In the genomic region with DNA sequence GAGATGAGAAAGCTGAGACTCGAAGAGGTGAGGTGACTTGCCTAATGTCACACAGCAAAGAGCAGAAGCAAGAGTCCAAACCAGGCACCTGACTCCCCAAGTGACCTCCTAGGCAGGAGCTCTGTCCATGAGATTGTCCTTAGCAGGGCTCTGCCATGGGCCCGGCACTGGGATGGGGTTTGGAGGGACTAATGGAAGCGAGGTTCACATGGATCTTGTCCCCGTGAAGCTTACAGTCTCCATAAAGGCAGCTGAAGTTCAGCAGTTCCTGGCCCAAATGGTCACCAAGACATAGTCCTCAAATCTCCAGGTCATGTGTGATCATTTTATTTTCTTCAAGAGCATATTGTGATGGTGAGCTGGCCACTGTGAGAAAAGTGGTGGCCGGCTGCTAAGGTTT, we compare ENCODE assay signal across 13 cellular contexts. TPM values are rescaled to one million over a fixed set of nuclear protein-coding genes. Genes with fewer than 3 reads are reported as not detected.
DNase-seq lines count a peak whose midpoint lies in the region; ATAC-seq and TF ChIP-seq lines count a peak whose summit lies in the region.
"Had no signal": no experiment of that assay in that cellular context is flagged by ENCODE, and none has a peak within 500 bp of the region (broad histone marks: within the 10 kb centered on the region; RNA-seq: fewer than 3 reads in every experiment).

No MANE protein-coding gene starts in this region.

- H3K9me3 ChIP-seq in ascending aorta (no peaks in the 10 kb centered on the region), gastroesophageal sphincter (no peaks in the 10 kb centered on the region), sigmoid colon (no peaks in the 10 kb centered on the region), uterus (no peaks in the 10 kb centered on the region)

- H3K36me3 ChIP-seq in ascending aorta (no peaks in the 10 kb centered on the region), gastroesophageal sphincter (no peaks in the 10 kb centered on the region), sigmoid colon (no peaks in the 10 kb centered on the region), uterus (no peaks in the 10 kb centered on the region)
- H3K36me3 ChIP-seq: BLaER1 had no signal

- H3K27me3 ChIP-seq in ascending aorta (no peaks in the 10 kb centered on the region), gastroesophageal sphincter (no peaks in the 10 kb centered on the region), sigmoid colon (no peaks in the 10 kb centered on the region), uterus (no peaks in the 10 kb centered on the region)
- H3K27me3 ChIP-seq: BLaER1 had no signal

- H3K4me1 Mint-ChIP-seq in activated T-helper 17 cell treated with anti-CD3 and anti-CD28 coated beads, Interleukin-2, amount 50 U/mL, for 72 hours: no peaks in the 10 kb centered on the region
- peaks cover 2% of the 10 kb centered on the region for H3K4me1 Mint-ChIP-seq in activated CD4-positive, alpha-beta T cell treated with anti-CD3 and anti-CD28 coated beads, Interleukin-2, amount 10 ng/mL, durations not matched to agents 24 days and 14 days

- WGBS in gastroesophageal sphincter (ENCODE audit: low coverage in 1 of 2), 2 donors: 90 to 94% methylated on average over 2 to 5 of the region's 5 CpGs
- WGBS in sigmoid colon, 2 donors: 93 to 95% methylated on average over 5 of the region's 5 CpGs

- TF ChIP-seq EP300 in gastroesophageal sphincter (IDR thresholded peaks at IDR 0.05) (no peak), sigmoid colon (IDR thresholded peaks at IDR 0.05) (no peak)

- H3K27ac Mint-ChIP-seq in activated T-helper 17 cell treated with anti-CD3 and anti-CD28 coated beads, Interleukin-2, amount 50 U/mL, for 72 hours: no peak overlapping the region
- no peak overlapping the region for H3K27ac Mint-ChIP-seq in activated CD4-positive, alpha-beta T cell treated with anti-CD3 and anti-CD28 coated beads, Interleukin-2, amount 10 ng/mL, durations not matched to agents 24 days and 14 days
- H3K27ac Mint-ChIP-seq: CD4-positive, CD25-positive, alpha-beta regulatory T cell had no signal

- H3K9me3 Mint-ChIP-seq in activated T-helper 17 cell treated with anti-CD3 and anti-CD28 coated beads, Interleukin-2, amount 50 U/mL, for 72 hours: no peaks in the 10 kb centered on the region
- no peaks in the 10 kb centered on the region for H3K9me3 Mint-ChIP-seq in activated CD4-positive, alpha-beta T cell treated with anti-CD3 and anti-CD28 coated beads, Interleukin-2, amount 10 ng/mL, durations not matched to agents 24 days and 14 days

- H3K4me3 ChIP-seq in ascending aorta (no peak overlapping the region), gastroesophageal sphincter (no peak overlapping the region), sigmoid colon (no peak overlapping the region), uterus (no peak overlapping the region)
- H3K4me3 ChIP-seq: BLaER1, GM23248 had no signal

- no peaks in the 10 kb centered on the region for H3K36me3 Mint-ChIP-seq in activated T-helper 17 cell treated with anti-CD3 and anti-CD28 coated beads, Interleukin-2, amount 50 U/mL, for 72 hours (ENCODE audit: low read depth)
- no peaks in the 10 kb centered on the region for H3K36me3 Mint-ChIP-seq in activated CD4-positive, alpha-beta T cell treated with anti-CD3 and anti-CD28 coated beads, Interleukin-2, amount 10 ng/mL, durations not matched to agents 24 days and 14 days (ENCODE audit: low read depth)
- H3K36me3 Mint-ChIP-seq: CD4-positive, CD25-positive, alpha-beta regulatory T cell had no signal

- intact Hi-C loops in ascending aorta (cut with DNase I): loop anchor here (10.0 kb wide), 1 partner anchor 95 kb away; no protein-coding TSS in a partner anchor
- intact Hi-C loops in sigmoid colon (cut with DNase I): loop anchor here (5.0 kb wide), 1 partner anchor 92 kb away; no protein-coding TSS in a partner anchor
- intact Hi-C loops in uterus (cut with DNase I; ENCODE audit: low total_unique reads): no loop called here
- intact Hi-C loops in activated CD4-positive, alpha-beta T cell treated with anti-CD3 and anti-CD28 coated beads, Interleukin-2, amount 10 ng/mL, durations not matched to agents 24 days and 14 days (cut with micrococcal nuclease): no loop called here

- peak overlapping the region; percentile 88 to 91 for H3K27ac ChIP-seq in ascending aorta
- peak overlapping the region; percentile 3 to 94 (median 86) for H3K27ac ChIP-seq in gastroesophageal sphincter
- H3K27ac ChIP-seq in sigmoid colon: peak overlapping the region; percentile 83 to 94 (median 85)
- peak overlapping the region; percentile 81 to 94 for H3K27ac ChIP-seq in uterus
- H3K27ac ChIP-seq: BLaER1, GM23248 had no signal

- no peak for TF ChIP-seq CTCF in ascending aorta (IDR thresholded peaks at IDR 0.05)
- no peak for TF ChIP-seq CTCF in gastroesophageal sphincter (IDR thresholded peaks at IDR 0.05)
- no peak for TF ChIP-seq CTCF in sigmoid colon (IDR thresholded peaks at IDR 0.05)
- TF ChIP-seq CTCF in uterus (IDR thresholded peaks at IDR 0.05): no peak

- H3K4me1 ChIP-seq in ascending aorta (peaks cover 11 to 26% of the 10 kb centered on the region in 2 donors), gastroesophageal sphincter (peaks cover 0 to 37% (median 18%) of the 10 kb centered on the region in 3 donors), sigmoid colon (peaks cover 0 to 46% (median 38%) of the 10 kb centered on the region in 4 donors), uterus (peaks cover 11 to 21% of the 10 kb centered on the region in 2 donors)

- TF ChIP-seq POLR2A in gastroesophageal sphincter (IDR thresholded peaks at IDR 0.05) (no peak), sigmoid colon (IDR thresholded peaks at IDR 0.05) (no peak), uterus (IDR thresholded peaks at IDR 0.05) (no peak)

- ATAC-seq in gastroesophageal sphincter: no peak
- ATAC-seq in activated T-helper 17 cell treated with anti-CD3 and anti-CD28 coated beads, Interleukin-2, amount 50 U/mL, for 72 hours (replicated peaks): no peak
- ATAC-seq: HCT116 had no signal

- no peak overlapping the region for H3K4me3 Mint-ChIP-seq in activated T-helper 17 cell treated with anti-CD3 and anti-CD28 coated beads, Interleukin-2, amount 50 U/mL, for 72 hours
- H3K4me3 Mint-ChIP-seq in activated CD4-positive, alpha-beta T cell treated with anti-CD3 and anti-CD28 coated beads, Interleukin-2, amount 10 ng/mL, durations not matched to agents 24 days and 14 days: no peak overlapping the region
- H3K4me3 Mint-ChIP-seq: CD4-positive, CD25-positive, alpha-beta regulatory T cell had no signal

- no peaks in the 10 kb centered on the region for H3K27me3 Mint-ChIP-seq in activated T-helper 17 cell treated with anti-CD3 and anti-CD28 coated beads, Interleukin-2, amount 50 U/mL, for 72 hours
- peaks cover 10% of the 10 kb centered on the region for H3K27me3 Mint-ChIP-seq in activated CD4-positive, alpha-beta T cell treated with anti-CD3 and anti-CD28 coated beads, Interleukin-2, amount 10 ng/mL, durations not matched to agents 24 days and 14 days

- DNase-seq in ascending aorta (ENCODE audit: low spot score in 2 of 2) (no peak), sigmoid colon (no peak), uterus (no peak), NCI-H1105 treated with DMSO at 0.1 percent for 48 hours (lab: John Stamatoyannopoulos, UW) (no peak)
- DNase-seq in activated CD4-positive, alpha-beta T cell treated with anti-CD3 and anti-CD28 coated beads, Interleukin-2, amount 10 ng/mL, durations not matched to agents 24 days and 14 days: no peak
- DNase-seq: AML-193; CD4-positive, CD25-positive, alpha-beta regulatory T cell; GM23248 had no signal

RNA-seq across cellular contexts. Expression of a gene that starts 57.0 kb away (rescaled TPM):
- 7.1 TPM for total RNA-seq in ascending aorta
- 10 to 100 TPM; 15.4 to 74.8 (median 37.7) TPM for total RNA-seq in gastroesophageal sphincter
- total RNA-seq in sigmoid colon: 10 to 100 TPM; 18.6 to 25.0 (median 20.4) TPM
- 1 to 10 TPM in 2 of 3 donors, under 1 TPM in 1; 0.46 to 7.8 (median 1.2) TPM for polyA plus RNA-seq in sigmoid colon
- total RNA-seq in uterus: 10 to 100 TPM in 2 of 4 donors, 1 to 10 TPM in 2; 8.5 to 77.2 (median 27.1) TPM
- under 1 TPM; 0.32 to 0.42 TPM for total RNA-seq in activated T-helper 17 cell treated with anti-CD3 and anti-CD28 coated beads, Interleukin-2, amount 50 U/mL, for 72 hours
- total RNA-seq in activated CD4-positive, alpha-beta T cell treated with anti-CD3 and anti-CD28 coated beads, Interleukin-2, amount 10 ng/mL, durations not matched to agents 24 days and 14 days: 5.7 and 5.9 TPM in 2 replicates
- total RNA-seq: HT-29 had no signal

Comparison
In these comparisons a context has a peak if more than half of its experiments do, and no peak if none do; other contexts are left out.
1. intact Hi-C loops: an anchor here in ascending aorta (10.0 kb wide) and sigmoid colon (5.0 kb wide); none called in uterus and activated CD4-positive, alpha-beta T cell treated with anti-CD3 and anti-CD28 coated beads, Interleukin-2, amount 10 ng/mL, durations not matched to agents 24 days and 14 days.